1 cellular context compared by ENCODE assay signal in genomic region chr12:113259499-113259953, GRCh38.
TF ChIP-seq lines count a peak whose summit lies in the region.

No MANE protein-coding gene starts in this region.

TF ChIP-seq in HepG2, 621 proteins besides CTCF, POLR2A, EP300 and RAD21 (continued from another document and continues in another):
- no peak for TF ChIP-seq UBTF (CRISPR knock-in tag; IDR thresholded peaks at IDR 0.05)
- TF ChIP-seq ZFP41 (CRISPR knock-in tag; IDR thresholded peaks at IDR 0.05; ENCODE audit: borderline replicate concordance) = no peak
- 0 out of 2 replicates have a peak, but pooled peaks have one; percentile 22 for TF ChIP-seq HIC2 (CRISPR knock-in tag; IDR thresholded peaks at IDR 0.05; ENCODE audit: low read depth)
- no peak for TF ChIP-seq ZNF768 (CRISPR knock-in tag; IDR thresholded peaks at IDR 0.05)
- TF ChIP-seq HOXA3 (CRISPR knock-in tag; IDR thresholded peaks at IDR 0.05) = 0 out of 2 replicates have a peak, but pooled peaks have one; percentile 15
- peak; percentile 53 for TF ChIP-seq ZNF687 (CRISPR knock-in tag; IDR thresholded peaks at IDR 0.05)
- peak; percentile 70 for TF ChIP-seq HNF4A (CRISPR knock-in tag; IDR thresholded peaks at IDR 0.05)
- no peak for TF ChIP-seq ZZZ3 (CRISPR knock-in tag; IDR thresholded peaks at IDR 0.05; ENCODE audit: borderline replicate concordance)
- TF ChIP-seq SALL2 (CRISPR knock-in tag; IDR thresholded peaks at IDR 0.05) = no peak
- TF ChIP-seq ZBTB7B (CRISPR knock-in tag; IDR thresholded peaks at IDR 0.05) = peak; percentile 63
- TF ChIP-seq, protein P1, sequence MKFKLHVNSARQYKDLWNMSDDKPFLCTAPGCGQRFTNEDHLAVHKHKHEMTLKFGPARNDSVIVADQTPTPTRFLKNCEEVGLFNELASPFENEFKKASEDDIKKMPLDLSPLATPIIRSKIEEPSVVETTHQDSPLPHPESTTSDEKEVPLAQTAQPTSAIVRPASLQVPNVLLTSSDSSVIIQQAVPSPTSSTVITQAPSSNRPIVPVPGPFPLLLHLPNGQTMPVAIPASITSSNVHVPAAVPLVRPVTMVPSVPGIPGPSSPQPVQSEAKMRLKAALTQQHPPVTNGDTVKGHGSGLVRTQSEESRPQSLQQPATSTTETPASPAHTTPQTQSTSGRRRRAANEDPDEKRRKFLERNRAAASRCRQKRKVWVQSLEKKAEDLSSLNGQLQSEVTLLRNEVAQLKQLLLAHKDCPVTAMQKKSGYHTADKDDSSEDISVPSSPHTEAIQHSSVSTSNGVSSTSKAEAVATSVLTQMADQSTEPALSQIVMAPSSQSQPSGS (CRISPR knock-in tag; IDR thresholded peaks at IDR 0.05) = no peak
- TF ChIP-seq AHDC1 (CRISPR knock-in tag; IDR thresholded peaks at IDR 0.05; ENCODE audit: borderline replicate concordance) = no peak
- TF ChIP-seq, protein P2, sequence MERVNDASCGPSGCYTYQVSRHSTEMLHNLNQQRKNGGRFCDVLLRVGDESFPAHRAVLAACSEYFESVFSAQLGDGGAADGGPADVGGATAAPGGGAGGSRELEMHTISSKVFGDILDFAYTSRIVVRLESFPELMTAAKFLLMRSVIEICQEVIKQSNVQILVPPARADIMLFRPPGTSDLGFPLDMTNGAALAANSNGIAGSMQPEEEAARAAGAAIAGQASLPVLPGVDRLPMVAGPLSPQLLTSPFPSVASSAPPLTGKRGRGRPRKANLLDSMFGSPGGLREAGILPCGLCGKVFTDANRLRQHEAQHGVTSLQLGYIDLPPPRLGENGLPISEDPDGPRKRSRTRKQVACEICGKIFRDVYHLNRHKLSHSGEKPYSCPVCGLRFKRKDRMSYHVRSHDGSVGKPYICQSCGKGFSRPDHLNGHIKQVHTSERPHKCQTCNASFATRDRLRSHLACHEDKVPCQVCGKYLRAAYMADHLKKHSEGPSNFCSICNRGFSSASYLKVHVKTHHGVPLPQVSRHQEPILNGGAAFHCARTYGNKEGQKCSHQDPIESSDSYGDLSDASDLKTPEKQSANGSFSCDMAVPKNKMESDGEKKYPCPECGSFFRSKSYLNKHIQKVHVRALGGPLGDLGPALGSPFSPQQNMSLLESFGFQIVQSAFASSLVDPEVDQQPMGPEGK (CRISPR knock-in tag; IDR thresholded peaks at IDR 0.05) = peak; percentile 46; the same call in 1 of the 2 replicates
- no peak for TF ChIP-seq NPAS2 (CRISPR knock-in tag; IDR thresholded peaks at IDR 0.05; ENCODE audit: borderline replicate concordance)
- no peak for TF ChIP-seq FOXM1 (CRISPR knock-in tag; IDR thresholded peaks at IDR 0.05)
- TF ChIP-seq, protein P3, sequence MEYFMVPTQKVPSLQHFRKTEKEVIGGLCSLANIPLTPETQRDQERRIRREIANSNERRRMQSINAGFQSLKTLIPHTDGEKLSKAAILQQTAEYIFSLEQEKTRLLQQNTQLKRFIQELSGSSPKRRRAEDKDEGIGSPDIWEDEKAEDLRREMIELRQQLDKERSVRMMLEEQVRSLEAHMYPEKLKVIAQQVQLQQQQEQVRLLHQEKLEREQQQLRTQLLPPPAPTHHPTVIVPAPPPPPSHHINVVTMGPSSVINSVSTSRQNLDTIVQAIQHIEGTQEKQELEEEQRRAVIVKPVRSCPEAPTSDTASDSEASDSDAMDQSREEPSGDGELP (IDR thresholded peaks at IDR 0.05; ENCODE audit: borderline replicate concordance, low read depth) = peak; percentile 43; the same call in 1 of the 2 replicates
- TF ChIP-seq, protein P4, sequence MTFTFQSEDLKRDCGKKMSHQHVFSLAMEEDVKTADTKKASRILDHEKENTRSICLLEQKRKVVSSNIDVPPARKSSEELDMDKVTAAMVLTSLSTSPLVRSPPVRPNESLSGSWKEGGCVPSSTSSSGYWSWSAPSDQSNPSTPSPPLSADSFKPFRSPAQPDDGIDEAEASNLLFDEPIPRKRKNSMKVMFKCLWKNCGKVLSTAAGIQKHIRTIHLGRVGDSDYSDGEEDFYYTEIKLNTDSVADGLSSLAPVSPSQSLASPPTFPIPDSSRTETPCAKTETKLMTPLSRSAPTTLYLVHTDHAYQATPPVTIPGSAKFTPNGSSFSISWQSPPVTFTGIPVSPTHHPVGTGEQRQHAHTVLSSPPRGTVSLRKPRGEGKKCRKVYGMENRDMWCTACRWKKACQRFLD (CRISPR knock-in tag; IDR thresholded peaks at IDR 0.05; ENCODE audit: borderline replicate concordance) = no peak
- TF ChIP-seq PAX8 (CRISPR knock-in tag; IDR thresholded peaks at IDR 0.05; ENCODE audit: borderline replicate concordance) = no peak
- no peak for TF ChIP-seq ZNF20 (CRISPR knock-in tag; IDR thresholded peaks at IDR 0.05)
- TF ChIP-seq SMARCC2 (IDR thresholded peaks at IDR 0.05) = no peak
- TF ChIP-seq ZMYM3 (CRISPR knock-in tag; IDR thresholded peaks at IDR 0.05) = no peak
- no peak for TF ChIP-seq TSC22D2 (CRISPR knock-in tag; IDR thresholded peaks at IDR 0.05; ENCODE audit: borderline replicate concordance)
- no peak for TF ChIP-seq SOX13 (IDR thresholded peaks at IDR 0.05)
- peak in 1 of 2 experiments; percentile 63; a peak in 2 of 4 replicates for TF ChIP-seq SOX13 (CRISPR knock-in tag; conservative IDR thresholded peaks at IDR 0.05 in 1 of 2, IDR thresholded peaks at IDR 0.05 in 1 of 2)
- TF ChIP-seq, protein P5, sequence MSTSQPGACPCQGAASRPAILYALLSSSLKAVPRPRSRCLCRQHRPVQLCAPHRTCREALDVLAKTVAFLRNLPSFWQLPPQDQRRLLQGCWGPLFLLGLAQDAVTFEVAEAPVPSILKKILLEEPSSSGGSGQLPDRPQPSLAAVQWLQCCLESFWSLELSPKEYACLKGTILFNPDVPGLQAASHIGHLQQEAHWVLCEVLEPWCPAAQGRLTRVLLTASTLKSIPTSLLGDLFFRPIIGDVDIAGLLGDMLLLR (CRISPR knock-in tag; IDR thresholded peaks at IDR 0.05) = no peak
- no peak for TF ChIP-seq ZNF367 (CRISPR knock-in tag; IDR thresholded peaks at IDR 0.05; ENCODE audit: borderline replicate concordance)
- no peak for TF ChIP-seq SUZ12 (IDR thresholded peaks at IDR 0.05; ENCODE audit: low read depth, low read length)
- TF ChIP-seq ZNF329 (CRISPR knock-in tag; IDR thresholded peaks at IDR 0.05; ENCODE audit: low read depth) = no peak
- no peak for TF ChIP-seq ZNF431 (CRISPR knock-in tag; IDR thresholded peaks at IDR 0.05; ENCODE audit: borderline replicate concordance, low read depth)
- TF ChIP-seq ZNF775 (CRISPR knock-in tag; IDR thresholded peaks at IDR 0.05; ENCODE audit: borderline replicate concordance) = no peak
